ENCODE assay signal across 13 cellular contexts in genomic region chr3:11919390-11919789, GRCh38.
"Had no signal": no experiment of that assay in that cellular context is flagged by ENCODE, and none has a peak within 500 bp of the region (broad histone marks: within the 10 kb centered on the region; RNA-seq: fewer than 3 reads in every experiment).

No MANE protein-coding gene starts in this region.

- H3K9me3 ChIP-seq: ovary, sigmoid colon, thoracic aorta had no signal

- H3K4me3 Mint-ChIP-seq: activated T-helper 17 cell treated with anti-CD3 and anti-CD28 coated beads, Interleukin-2, amount 50 U/mL, for 72 hours had no signal

- H3K27ac ChIP-seq: foreskin keratinocyte, ovary, sigmoid colon, spleen, thoracic aorta had no signal

- H3K27me3 ChIP-seq: foreskin keratinocyte, ovary had no signal

- H3K36me3 ChIP-seq: ovary, sigmoid colon, spleen, thoracic aorta had no signal

- H3K9me3 Mint-ChIP-seq: activated T-helper 17 cell treated with anti-CD3 and anti-CD28 coated beads, Interleukin-2, amount 50 U/mL, for 72 hours had no signal

- H3K27ac Mint-ChIP-seq: activated T-helper 17 cell treated with anti-CD3 and anti-CD28 coated beads, Interleukin-2, amount 50 U/mL, for 72 hours had no signal

- H3K4me1 ChIP-seq: foreskin keratinocyte, sigmoid colon, spleen had no signal

- H3K27me3 Mint-ChIP-seq: activated T-helper 17 cell treated with anti-CD3 and anti-CD28 coated beads, Interleukin-2, amount 50 U/mL, for 72 hours had no signal

- DNase-seq: activated CD4-positive, alpha-beta T cell treated with anti-CD3 and anti-CD28 coated beads for 4 hours; activated naive CD4-positive, alpha-beta T cell treated with Interleukin-2 at 50 U/mL for 16 hours; effector CD8-positive, alpha-beta T cell; foreskin keratinocyte; glutamatergic neuron; kidney glomerular epithelial cell; mesendoderm; ovary; sigmoid colon; spleen; T-helper 2 cell had no signal

- H3K4me3 ChIP-seq: ovary, sigmoid colon, spleen, thoracic aorta had no signal
